Comparison of ENCODE assay signal across 15 cellular contexts in the genomic region with DNA sequence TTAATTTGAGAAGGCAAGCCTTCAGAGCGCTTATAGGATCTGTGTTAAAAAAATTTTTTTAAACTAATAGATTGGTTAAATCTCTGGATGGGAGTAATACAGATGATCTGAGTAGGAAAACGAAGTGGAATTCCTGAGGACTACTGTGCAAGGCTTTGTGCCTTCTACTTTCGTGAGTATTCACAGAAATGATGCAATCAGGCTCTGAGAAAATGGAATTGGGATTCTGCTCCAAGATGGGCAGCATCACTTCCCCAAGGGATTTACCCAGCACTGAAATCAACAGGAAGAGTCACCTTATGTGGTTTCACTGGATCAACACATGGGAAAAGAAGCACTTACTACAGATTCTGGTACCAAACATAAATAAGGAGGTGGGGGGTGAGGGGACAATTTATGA. TPM values are rescaled to one million over a fixed set of nuclear protein-coding genes. Genes with fewer than 3 reads are reported as not detected.
DNase-seq lines count a peak whose midpoint lies in the region; ATAC-seq and TF ChIP-seq lines count a peak whose summit lies in the region.
"Had no signal": no experiment of that assay in that cellular context is flagged by ENCODE, and none has a peak within 500 bp of the region (broad histone marks: within the 10 kb centered on the region; RNA-seq: fewer than 3 reads in every experiment).

No MANE protein-coding gene starts in this region.

- peak overlapping the region; percentile 1 for H3K27ac Mint-ChIP-seq in neural crest cell (ENCODE audit: unreplicated experiment)
- peak overlapping the region in 1 of 7 donors; percentile 51 for H3K27ac Mint-ChIP-seq in CD4-positive, alpha-beta memory T cell
- H3K27ac Mint-ChIP-seq: stimulated activated naive B cell treated with anti-CD40 and anti-IgM and Interleukin-4, amounts not matched to agents 10 μg/mL and 1 μg/mL and 100 μg/mL, for 72 hours had no signal

- TF ChIP-seq CTCF in AG09319 (IDR thresholded peaks at IDR 0.05; ENCODE audit: low read depth, low read length) (no peak), neural crest cell (conservative IDR thresholded peaks at IDR 0.05) (no peak), transverse colon (IDR thresholded peaks at IDR 0.05) (no peak)

- no peaks in the 10 kb centered on the region for H3K9me3 ChIP-seq in transverse colon
- H3K9me3 ChIP-seq in CD4-positive, alpha-beta memory T cell (ENCODE audit: control insufficient read depth in 1 of 2, low read length in 2 of 2) = no peaks in the 10 kb centered on the region

- H3K27ac ChIP-seq in transverse colon = no peak overlapping the region
- no peak overlapping the region for H3K27ac ChIP-seq in CD4-positive, alpha-beta memory T cell (ENCODE audit: low read depth, low read length)

- TF ChIP-seq EP300 in transverse colon (IDR thresholded peaks at IDR 0.05; ENCODE audit: low read depth) = no peak

- no peaks in the 10 kb centered on the region for H3K36me3 Mint-ChIP-seq in neural crest cell (ENCODE audit: low read depth)
- peaks cover 0 to 1% of the 10 kb centered on the region in 2 donors for H3K36me3 Mint-ChIP-seq in CD4-positive, alpha-beta memory T cell

- WGBS in transverse colon (ENCODE audit: low coverage in 1 of 2), 2 donors = 64 to 72% methylated on average over 2 to 3 of the region's 3 CpGs

- in situ Hi-C loops in transverse colon (cut with MboI; ENCODE audit: low pct_ligation_motif_present in 1 of 4, low pct_unique_long_range_greater_than_20kb in 1 of 4, low sequenced_read_pairs in 3 of 4) = no loop called here

- intact Hi-C loops in transverse colon (cut with DNase I; ENCODE audit: low total_unique reads) = loop anchor here (10.0 kb wide), 1 partner anchor 196 kb away; the partner anchor contains the start of gene UNC93B1
- intact Hi-C loops in CD4-positive, alpha-beta memory T cell (cut with micrococcal nuclease) = loop anchor here (10.0 kb wide), 1 partner anchor 166 kb away; the partner anchor contains the start of genes NDUFS8 and TCIRG1

- H3K9me3 Mint-ChIP-seq in neural crest cell = no peaks in the 10 kb centered on the region
- no peaks in the 10 kb centered on the region for H3K9me3 Mint-ChIP-seq in CD4-positive, alpha-beta memory T cell
- H3K9me3 Mint-ChIP-seq: stimulated activated naive B cell treated with anti-CD40 and anti-IgM and Interleukin-4, amounts not matched to agents 10 μg/mL and 1 μg/mL and 100 μg/mL, for 72 hours had no signal

- H3K4me1 ChIP-seq in transverse colon = peaks cover 8 to 70% (median 16%) of the 10 kb centered on the region in 4 donors
- peaks cover 68% of the 10 kb centered on the region for H3K4me1 ChIP-seq in CD4-positive, alpha-beta memory T cell (ENCODE audit: insufficient read depth, low read length)

- CTCF ChIA-PET in CD4-positive, alpha-beta memory T cell (lab: Charles Lee; ENCODE audit: partially characterized antibody) = no interaction called here

- H3K4me1 Mint-ChIP-seq in neural crest cell = peaks cover 32% of the 10 kb centered on the region
- H3K4me1 Mint-ChIP-seq in CD4-positive, alpha-beta memory T cell = peaks cover 44 to 89% (median 59%) of the 10 kb centered on the region in 4 donors

- H3K27me3 Mint-ChIP-seq in neural crest cell (ENCODE audit: low read depth) = no peaks in the 10 kb centered on the region
- H3K27me3 Mint-ChIP-seq in CD4-positive, alpha-beta memory T cell = no peaks in the 10 kb centered on the region
- H3K27me3 Mint-ChIP-seq: stimulated activated naive B cell treated with anti-CD40 and anti-IgM and Interleukin-4, amounts not matched to agents 10 μg/mL and 1 μg/mL and 100 μg/mL, for 72 hours had no signal

- no peaks in the 10 kb centered on the region for H3K27me3 ChIP-seq in transverse colon
- H3K27me3 ChIP-seq in CD4-positive, alpha-beta memory T cell (ENCODE audit: insufficient read depth, low read length) = no peaks in the 10 kb centered on the region

- no peaks in the 10 kb centered on the region for H3K36me3 ChIP-seq in transverse colon
- no peaks in the 10 kb centered on the region for H3K36me3 ChIP-seq in CD4-positive, alpha-beta memory T cell (ENCODE audit: insufficient read depth, low read length)

- no peak overlapping the region for H3K4me3 Mint-ChIP-seq in neural crest cell
- H3K4me3 Mint-ChIP-seq in CD4-positive, alpha-beta memory T cell = no peak overlapping the region
- H3K4me3 Mint-ChIP-seq: stimulated activated naive B cell treated with anti-CD40 and anti-IgM and Interleukin-4, amounts not matched to agents 10 μg/mL and 1 μg/mL and 100 μg/mL, for 72 hours had no signal

- POLR2A ChIA-PET in CD4-positive, alpha-beta memory T cell (lab: Charles Lee; ENCODE audit: partially characterized antibody) = no interaction called here

- ATAC-seq in GM21360 (IDR thresholded peaks at IDR 0.05; ENCODE audit: unreplicated experiment) = no peak
- ATAC-seq: stimulated activated naive B cell treated with anti-CD40 and anti-IgM and Interleukin-4, amounts not matched to agents 10 μg/mL and 1 μg/mL and 100 μg/mL, for 72 hours had no signal

- no peak for TF ChIP-seq POLR2A in erythroblast (IDR thresholded peaks at IDR 0.05; ENCODE audit: low read length)
- TF ChIP-seq POLR2A in transverse colon (IDR thresholded peaks at IDR 0.05) = no peak

- no peak overlapping the region for H3K4me3 ChIP-seq in transverse colon
- H3K4me3 ChIP-seq in CD4-positive, alpha-beta memory T cell (ENCODE audit: low read length in 2 of 2) = no peak overlapping the region

- peak; percentile 61 for DNase-seq in AG09319 (ENCODE audit: extremely low read depth, low read depth)
- DNase-seq in HCEC 1CT = peak; percentile 37
- peak; percentile 85 for DNase-seq in dedifferentiated amniotic fluid mesenchymal stem cell (ENCODE audit: extremely low spot score)
- no peak for DNase-seq in neural crest cell (ENCODE audit: low read depth, low spot score)
- no peak for DNase-seq in erythroblast (lab: John Stamatoyannopoulos, UW)
- no peak for DNase-seq in transverse colon
- DNase-seq in CD4-positive, alpha-beta memory T cell = no peak
- DNase-seq: activated CD4-positive, CD25-positive, alpha-beta regulatory T cell; activated T-cell treated with anti-CD3 and anti-CD28 coated beads for 4 hours; aorta; COR-L47; NCI-H2107; stimulated activated CD4-positive, alpha-beta T cell treated with anti-CD3 and anti-CD28 coated beads, Interleukin-4, amount 100 ng/mL, for 1 hour; stimulated activated naive B cell treated with anti-CD40 and anti-IgM and Interleukin-4, amounts not matched to agents 10 μg/mL and 1 μg/mL and 100 μg/mL, for 72 hours had no signal

RNA-seq across cellular contexts. Expression of gene KMT5B, which starts 12.5 kb away (rescaled TPM):
- total RNA-seq in neural crest cell = 42.7 and 43.7 TPM in 2 replicates
- total RNA-seq in transverse colon = 10 to 100 TPM; 33.4 to 71.4 (median 63.8) TPM
- 10 to 100 TPM; 60.5 to 61.7 TPM for total RNA-seq in CD4-positive, alpha-beta memory T cell
- 10 to 100 TPM; 27.9 to 45.6 TPM for polyA plus RNA-seq in CD4-positive, alpha-beta memory T cell

Comparison
In these comparisons a context has a peak if more than half of its experiments do, and no peak if none do; other contexts are left out.
1. DNase-seq: peak in AG09319 (single experiment), HCEC 1CT (single experiment) and dedifferentiated amniotic fluid mesenchymal stem cell (single experiment); none in neural crest cell (single experiment), erythroblast (0 of 2), transverse colon (single experiment) and CD4-positive, alpha-beta memory T cell (0 of 5).